ENCODE assay signal across 15 cellular contexts in genomic region chr11:57512646-57513445, GRCh38. TPM values are rescaled to one million over a fixed set of nuclear protein-coding genes. Genes with fewer than 3 reads are reported as not detected.
A peak's percentile ranks its signal among the peaks of the same experiment; 100 is the strongest.
DNase-seq lines count a peak whose midpoint lies in the region; ATAC-seq and TF ChIP-seq lines count a peak whose summit lies in the region.
"Had no signal": no experiment of that assay in that cellular context is flagged by ENCODE, and none has a peak within 500 bp of the region (broad histone marks: within the 10 kb centered on the region; RNA-seq: fewer than 3 reads in every experiment).

No MANE protein-coding gene starts in this region.

- no peaks in the 10 kb centered on the region for H3K9me3 ChIP-seq in CD4-positive, alpha-beta T cell (ENCODE audit: control insufficient read depth, low read length)
- H3K9me3 ChIP-seq in HUES64 (ENCODE audit: insufficient read depth, low read depth, low read length) (no peaks in the 10 kb centered on the region), BE2C (no peaks in the 10 kb centered on the region)

- H3K9me3 Mint-ChIP-seq in CD4-positive, alpha-beta T cell: no peaks in the 10 kb centered on the region
- no peaks in the 10 kb centered on the region for H3K9me3 Mint-ChIP-seq in activated CD4-positive, alpha-beta memory T cell treated with anti-CD3 and anti-CD28 coated beads for 36 hours
- H3K9me3 Mint-ChIP-seq in CD14-positive monocyte: peaks cover 0 to 3% (median 0%) of the 10 kb centered on the region in 7 donors
- H3K9me3 Mint-ChIP-seq: dendritic cell treated with granulocyte-macrophage colony-stimulating factor and Interleukin-4, amounts not matched to agents 40 ng/mL and 50 ng/mL, for 4 days; natural killer cell treated with Interleukin-12 subunit alpha and Interleukin-12 subunit beta and Interleukin-15 and Interleukin-18, amount 100 ng/mL, for 72 hours had no signal

- no peak overlapping the region for H3K27ac ChIP-seq in CD4-positive, alpha-beta T cell (ENCODE audit: low read depth, low read length)
- H3K27ac ChIP-seq in HUES64 (ENCODE audit: low read depth, low read length): no peak overlapping the region
- H3K27ac ChIP-seq in mesendoderm (ENCODE audit: low read depth, low read length): no peak overlapping the region

- no peak overlapping the region for H2BK5ac ChIP-seq in mesendoderm (ENCODE audit: low read length)

- no peak overlapping the region for H3K23ac ChIP-seq in mesendoderm (ENCODE audit: low read length)

- H3K27ac Mint-ChIP-seq in CD4-positive, alpha-beta T cell: peak overlapping the region; percentile 69
- H3K27ac Mint-ChIP-seq in activated CD4-positive, alpha-beta memory T cell treated with anti-CD3 and anti-CD28 coated beads for 36 hours: peak overlapping the region; percentile 4
- peak overlapping the region in 2 of 7 donors; percentile 42 to 53 for H3K27ac Mint-ChIP-seq in CD14-positive monocyte
- H3K27ac Mint-ChIP-seq: dendritic cell treated with granulocyte-macrophage colony-stimulating factor and Interleukin-4, amounts not matched to agents 40 ng/mL and 50 ng/mL, for 4 days had no signal

- no peak overlapping the region for H4K5ac ChIP-seq in mesendoderm (ENCODE audit: low read length)

- H3K56ac ChIP-seq in mesendoderm (ENCODE audit: low read length): no peak overlapping the region

- H3K18ac ChIP-seq in mesendoderm (ENCODE audit: low read length): no peak overlapping the region

- ATAC-seq in CD4-positive, alpha-beta T cell (ENCODE audit: poor library complexity): no peak
- ATAC-seq: left cardiac atrium; natural killer cell treated with Interleukin-12 subunit alpha and Interleukin-12 subunit beta and Interleukin-15 and Interleukin-18, amount 100 ng/mL, for 72 hours had no signal

- no peaks in the 10 kb centered on the region for H3K27me3 ChIP-seq in CD4-positive, alpha-beta T cell (ENCODE audit: control insufficient read depth, insufficient read depth, low read length)
- H3K27me3 ChIP-seq in HUES64 (ENCODE audit: insufficient read depth, low read length): peaks cover 46% of the 10 kb centered on the region
- no peaks in the 10 kb centered on the region for H3K27me3 ChIP-seq in mesendoderm (ENCODE audit: insufficient read depth, low read length, poor library complexity)
- no peaks in the 10 kb centered on the region for H3K27me3 ChIP-seq in BE2C

- H3K9ac ChIP-seq in HUES64 (ENCODE audit: low read depth, low read length) (no peak overlapping the region), mesendoderm (ENCODE audit: low read length) (peak overlapping the region; percentile 16)

- peaks cover 3% of the 10 kb centered on the region; the same call in 1 of the 2 replicates for H3K4me1 ChIP-seq in HUES64 (ENCODE audit: insufficient read depth, low read length)
- H3K4me1 ChIP-seq in mesendoderm (ENCODE audit: control insufficient read depth, low read depth, low read length): no peaks in the 10 kb centered on the region
- no peaks in the 10 kb centered on the region for H3K4me1 ChIP-seq in BE2C

- no peak overlapping the region for H2AK5ac ChIP-seq in mesendoderm (ENCODE audit: low read length)

- peaks cover 6% of the 10 kb centered on the region for H3K36me3 Mint-ChIP-seq in CD4-positive, alpha-beta T cell (ENCODE audit: low read depth)
- peaks cover 6% of the 10 kb centered on the region for H3K36me3 Mint-ChIP-seq in activated CD4-positive, alpha-beta memory T cell treated with anti-CD3 and anti-CD28 coated beads for 36 hours
- H3K36me3 Mint-ChIP-seq in CD14-positive monocyte: peaks cover 0 to 7% of the 10 kb centered on the region in 2 donors
- H3K36me3 Mint-ChIP-seq: natural killer cell treated with Interleukin-12 subunit alpha and Interleukin-12 subunit beta and Interleukin-15 and Interleukin-18, amount 100 ng/mL, for 72 hours had no signal

- H3K4me3 Mint-ChIP-seq in CD4-positive, alpha-beta T cell: peak overlapping the region; percentile 98
- no peak overlapping the region for H3K4me3 Mint-ChIP-seq in activated CD4-positive, alpha-beta memory T cell treated with anti-CD3 and anti-CD28 coated beads for 36 hours
- H3K4me3 Mint-ChIP-seq in CD14-positive monocyte: no peak overlapping the region
- H3K4me3 Mint-ChIP-seq: dendritic cell treated with granulocyte-macrophage colony-stimulating factor and Interleukin-4, amounts not matched to agents 40 ng/mL and 50 ng/mL, for 4 days had no signal

- no peak for TF ChIP-seq CTCF in CD4-positive, alpha-beta T cell (IDR thresholded peaks at IDR 0.05)
- TF ChIP-seq CTCF in CD14-positive monocyte (IDR thresholded peaks at IDR 0.05) (no peak), BE2C (IDR thresholded peaks at IDR 0.05; ENCODE audit: low read depth, low read length) (no peak)

- H4K8ac ChIP-seq in mesendoderm (ENCODE audit: low read depth, low read length): no peak overlapping the region

- no peak overlapping the region for H3K4ac ChIP-seq in mesendoderm (ENCODE audit: low read depth, low read length)

- H3K4me1 Mint-ChIP-seq in CD4-positive, alpha-beta T cell (ENCODE audit: low read depth): peaks cover 35% of the 10 kb centered on the region
- H3K4me1 Mint-ChIP-seq in activated CD4-positive, alpha-beta memory T cell treated with anti-CD3 and anti-CD28 coated beads for 36 hours (ENCODE audit: low read depth): peaks cover 31% of the 10 kb centered on the region
- peaks cover 26% of the 10 kb centered on the region for H3K4me1 Mint-ChIP-seq in CD14-positive monocyte

- no peak overlapping the region for H2BK15ac ChIP-seq in mesendoderm (replicated peaks; ENCODE audit: low read depth)

- H3K4me2 ChIP-seq in mesendoderm (ENCODE audit: low read length): no peak overlapping the region

- H2BK120ac ChIP-seq in mesendoderm (ENCODE audit: low read depth, low read length): no peak overlapping the region

- no peaks in the 10 kb centered on the region for H3K36me3 ChIP-seq in HUES64 (ENCODE audit: insufficient read depth, low read length)
- no peaks in the 10 kb centered on the region for H3K36me3 ChIP-seq in mesendoderm (ENCODE audit: control insufficient read depth, insufficient read depth, low read length)
- H3K36me3 ChIP-seq in BE2C: no peaks in the 10 kb centered on the region

- H3K4me3 ChIP-seq in HUES64 (ENCODE audit: low read length) (0 out of 2 replicates have a peak overlapping the region, but pooled peaks have one; percentile 70), mesendoderm (ENCODE audit: low read length) (no peak overlapping the region), BE2C (ENCODE audit: low read depth, low read length) (no peak overlapping the region; the same call in 1 of the 2 replicates)

- no peaks in the 10 kb centered on the region for H3K79me2 ChIP-seq in mesendoderm (ENCODE audit: control insufficient read depth, insufficient read depth, low read length)

- 90% methylated on average over 11 of the region's 12 CpGs for WGBS in HUES64
- WGBS in mesendoderm (ENCODE audit: extremely low coverage, insufficient coverage, low lambda C conversion rate): no CpG with 5 or more reads among the region's 12 CpGs

- H3K27me3 Mint-ChIP-seq in CD4-positive, alpha-beta T cell: no peaks in the 10 kb centered on the region
- H3K27me3 Mint-ChIP-seq in activated CD4-positive, alpha-beta memory T cell treated with anti-CD3 and anti-CD28 coated beads for 36 hours: no peaks in the 10 kb centered on the region
- H3K27me3 Mint-ChIP-seq in CD14-positive monocyte (ENCODE audit: low read depth in 3 of 3): peaks cover 1 to 12% (median 6%) of the 10 kb centered on the region in 3 donors
- H3K27me3 Mint-ChIP-seq: natural killer cell treated with Interleukin-12 subunit alpha and Interleukin-12 subunit beta and Interleukin-15 and Interleukin-18, amount 100 ng/mL, for 72 hours had no signal

- CTCF ChIA-PET in CD4-positive, alpha-beta T cell (lab: Charles Lee): interaction anchor here (1.4 to 4.9 kb wide), 3 partner anchors 14 to 55 kb away, joined by 9 to 19 read pairs (median 9); no protein-coding TSS in a partner anchor
- CTCF ChIA-PET in activated CD4-positive, alpha-beta memory T cell treated with anti-CD3 and anti-CD28 coated beads for 36 hours (lab: Charles Lee): interaction anchor here (1.1 to 20.2 kb wide), 4 partner anchors 15 to 55 kb away, joined by 3 to 562 read pairs (median 60); partner anchors contain the start of gene TIMM10

- no peak for DNase-seq in CD4-positive, alpha-beta T cell
- DNase-seq in activated CD4-positive, alpha-beta memory T cell treated with anti-CD3 and anti-CD28 coated beads for 36 hours: no peak
- DNase-seq in mesendoderm: no peak
- no peak for DNase-seq in T-helper 1 cell
- no peak for DNase-seq in CD14-positive monocyte (ENCODE audit: low spot score)
- no peak for DNase-seq in BE2C
- no peak for DNase-seq in GOT3 (lab: John Stamatoyannopoulos, UW)
- DNase-seq: COR-L47, foreskin melanocyte, left cardiac atrium, NCI-H345 had no signal

- POLR2A ChIA-PET in CD4-positive, alpha-beta T cell (lab: Charles Lee): interaction anchor here (1.5 to 1.6 kb wide), 2 partner anchors 12 to 19 kb away, joined by 3 to 9 read pairs; no protein-coding TSS in a partner anchor
- POLR2A ChIA-PET in activated CD4-positive, alpha-beta memory T cell treated with anti-CD3 and anti-CD28 coated beads for 36 hours (lab: Charles Lee): interaction anchor here (1.2 kb wide), 1 partner anchor 18 kb away, joined by 3 read pairs; no protein-coding TSS in a partner anchor

- H3K79me1 ChIP-seq in mesendoderm (ENCODE audit: low read length): peaks cover 2% of the 10 kb centered on the region

- intact Hi-C loops in CD4-positive, alpha-beta T cell (cut with DNase I, micrococcal nuclease): no loop called here
- intact Hi-C loops in activated CD4-positive, alpha-beta memory T cell treated with anti-CD3 and anti-CD28 coated beads for 36 hours (cut with micrococcal nuclease): loop anchor here (2.0 kb wide), 1 partner anchor 18 kb away; no protein-coding TSS in a partner anchor
- intact Hi-C loops in CD14-positive monocyte (cut with micrococcal nuclease): no loop called here

RNA-seq across cellular contexts. Expression of gene SLC43A1, which starts 2.7 kb away (rescaled TPM):
- total RNA-seq in CD4-positive, alpha-beta T cell: 1 to 10 TPM; 3.1 to 4.2 TPM
- 8.7 TPM for polyA plus RNA-seq in HUES64 (2013, experiment 1 of 2)
- 10.2 TPM for polyA plus RNA-seq in HUES64 (2013, experiment 2 of 2)
- total RNA-seq in activated CD4-positive, alpha-beta memory T cell treated with anti-CD3 and anti-CD28 coated beads for 36 hours: 10 to 100 TPM; 23.1 to 23.3 TPM
- 11.1 TPM for polyA plus RNA-seq in mesendoderm (2013, experiment 1 of 2)
- 10.7 TPM for polyA plus RNA-seq in mesendoderm (2013, experiment 2 of 2)
- polyA plus RNA-seq in CD14-positive monocyte: 1 to 10 TPM; 5.4 to 5.8 TPM
- polyA plus RNA-seq in BE2C (2012; ENCODE audit: insufficient read depth, insufficient read length, low read depth): 14.9 TPM

RNA-seq across cellular contexts. Expression of gene TIMM10, which starts 17.7 kb away (rescaled TPM):
- 10 to 100 TPM; 28.0 TPM for total RNA-seq in CD4-positive, alpha-beta T cell
- 85.9 TPM for polyA plus RNA-seq in HUES64 (2013, experiment 1 of 2)
- 75.9 TPM for polyA plus RNA-seq in HUES64 (2013, experiment 2 of 2)
- 100 to 1,000 TPM; 131 to 134 TPM for total RNA-seq in activated CD4-positive, alpha-beta memory T cell treated with anti-CD3 and anti-CD28 coated beads for 36 hours
- 168 TPM for polyA plus RNA-seq in mesendoderm (2013, experiment 1 of 2)
- 163 TPM for polyA plus RNA-seq in mesendoderm (2013, experiment 2 of 2)
- polyA plus RNA-seq in CD14-positive monocyte: 10 to 100 TPM; 58.3 to 62.1 TPM
- 91.8 TPM for polyA plus RNA-seq in BE2C (2012; ENCODE audit: insufficient read depth, insufficient read length, low read depth)

RNA-seq across cellular contexts. Expression of gene SMTNL1, which starts 24.5 kb away (rescaled TPM):
- not detected for total RNA-seq in CD4-positive, alpha-beta T cell
- polyA plus RNA-seq in HUES64 (2013, experiment 1 of 2): 0.15 TPM
- 0.44 TPM for polyA plus RNA-seq in HUES64 (2013, experiment 2 of 2)
- total RNA-seq in activated CD4-positive, alpha-beta memory T cell treated with anti-CD3 and anti-CD28 coated beads for 36 hours: not detected
- 0.18 TPM for polyA plus RNA-seq in mesendoderm (2013, experiment 1 of 2)
- polyA plus RNA-seq in mesendoderm (2013, experiment 2 of 2): 0.13 TPM
- not detected for polyA plus RNA-seq in CD14-positive monocyte
- not detected for polyA plus RNA-seq in BE2C (2012; ENCODE audit: insufficient read depth, insufficient read length, low read depth)
- total RNA-seq: left cardiac atrium; natural killer cell treated with Interleukin-12 subunit alpha and Interleukin-12 subunit beta and Interleukin-15 and Interleukin-18, amount 100 ng/mL, for 72 hours; smooth muscle cell had no signal
- polyA plus RNA-seq: smooth muscle cell had no signal

RNA-seq across cellular contexts. Expression of gene RTN4RL2, which starts 52.5 kb away (rescaled TPM):
- total RNA-seq in CD4-positive, alpha-beta T cell: under 1 TPM; 0.17 to 0.19 TPM
- polyA plus RNA-seq in HUES64 (2013, experiment 1 of 2): 8.6 TPM
- 11.8 TPM for polyA plus RNA-seq in HUES64 (2013, experiment 2 of 2)
- total RNA-seq in activated CD4-positive, alpha-beta memory T cell treated with anti-CD3 and anti-CD28 coated beads for 36 hours: under 1 TPM; 0.36 to 0.51 TPM
- polyA plus RNA-seq in mesendoderm (2013, experiment 1 of 2): 4.2 TPM
- 4.5 TPM for polyA plus RNA-seq in mesendoderm (2013, experiment 2 of 2)
- under 1 TPM; 0.40 to 0.53 TPM for polyA plus RNA-seq in CD14-positive monocyte
- 0.52 TPM for polyA plus RNA-seq in BE2C (2012; ENCODE audit: insufficient read depth, insufficient read length, low read depth)
- total RNA-seq: natural killer cell treated with Interleukin-12 subunit alpha and Interleukin-12 subunit beta and Interleukin-15 and Interleukin-18, amount 100 ng/mL, for 72 hours; smooth muscle cell had no signal

RNA-seq across cellular contexts. Expression of gene UBE2L6, which starts 54.6 kb away (rescaled TPM):
- total RNA-seq in CD4-positive, alpha-beta T cell: 10 to 100 TPM; 35.0 to 36.2 TPM
- polyA plus RNA-seq in HUES64 (2013, experiment 1 of 2): 32.1 TPM
- 45.3 TPM for polyA plus RNA-seq in HUES64 (2013, experiment 2 of 2)
- total RNA-seq in activated CD4-positive, alpha-beta memory T cell treated with anti-CD3 and anti-CD28 coated beads for 36 hours: 100 to 1,000 TPM; 152 to 162 TPM
- 23.5 TPM for polyA plus RNA-seq in mesendoderm (2013, experiment 1 of 2)
- polyA plus RNA-seq in mesendoderm (2013, experiment 2 of 2): 23.8 TPM
- 100 to 1,000 TPM; 268 to 284 TPM for polyA plus RNA-seq in CD14-positive monocyte
- polyA plus RNA-seq in BE2C (2012; ENCODE audit: insufficient read depth, insufficient read length, low read depth): 2.0 TPM

Comparison
In these comparisons a context has a peak if more than half of its experiments do, and no peak if none do; other contexts are left out.
1. RNA of gene SLC43A1, which starts 2.7 kb away (total RNA-seq): 23.1 to 23.3 TPM in activated CD4-positive, alpha-beta memory T cell treated with anti-CD3 and anti-CD28 coated beads for 36 hours; 3.1 to 4.2 TPM in CD4-positive, alpha-beta T cell; every median in the first group is over 4 times any median in the second.
2. RNA of gene TIMM10, which starts 17.7 kb away (total RNA-seq): 131 to 134 TPM in activated CD4-positive, alpha-beta memory T cell treated with anti-CD3 and anti-CD28 coated beads for 36 hours; 28.0 TPM in CD4-positive, alpha-beta T cell; every median in the first group is over 4 times any median in the second.